ENCODE assay signal across 10 cellular contexts in the genomic region with DNA sequence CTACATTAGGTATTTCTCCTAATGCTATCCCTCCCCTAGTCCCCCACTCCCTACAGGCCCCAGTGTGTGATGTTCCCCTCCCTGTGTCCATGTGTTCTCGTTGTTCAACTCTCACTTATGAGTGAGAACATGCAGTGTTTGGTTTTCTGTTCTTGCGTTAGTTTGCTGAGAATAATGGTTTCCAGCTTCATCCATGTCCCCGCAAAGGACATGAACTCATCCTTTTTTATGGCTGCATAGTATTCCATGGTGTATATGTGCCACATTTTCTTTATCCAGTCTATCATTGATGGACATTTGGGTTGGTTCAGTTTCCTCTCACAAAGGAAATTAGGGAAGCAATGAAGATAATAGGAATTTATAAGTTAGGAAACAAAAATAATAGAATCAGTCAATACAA. TPM values are rescaled to one million over a fixed set of nuclear protein-coding genes. Genes with fewer than 3 reads are reported as not detected.
"Had no signal": no experiment of that assay in that cellular context is flagged by ENCODE, and none has a peak within 500 bp of the region (broad histone marks: within the 10 kb centered on the region; RNA-seq: fewer than 3 reads in every experiment).

No MANE protein-coding gene starts in this region.

RNA-seq across cellular contexts. Expression of gene CMTM1, which starts 1.0 kb away (rescaled TPM):
- total RNA-seq: stomach, vagina had no signal

RNA-seq across cellular contexts. Expression of gene CMTM2, which starts 12.0 kb away (rescaled TPM):
- total RNA-seq: occipital lobe, osteoblast, pulmonary artery endothelial cell, right atrium auricular region, smooth muscle cell, stomach, subcutaneous adipose tissue, tibial nerve, ureter, vagina had no signal
- polyA plus RNA-seq: smooth muscle cell had no signal
